8 cellular contexts compared by ENCODE assay signal in genomic region chr12:69154585-69155363, GRCh38.
DNase-seq lines count a peak whose midpoint lies in the region; ATAC-seq, FAIRE-seq and TF ChIP-seq lines count a peak whose summit lies in the region.

No MANE protein-coding gene starts in this region.

- no peaks in the 10 kb centered on the region for H3K27me3 Mint-ChIP-seq in activated CD4-positive, alpha-beta T cell treated with anti-CD3 and anti-CD28 coated beads for 36 hours
- no peaks in the 10 kb centered on the region for H3K27me3 Mint-ChIP-seq in chondrocyte (ENCODE audit: low read depth)

- H3K27ac ChIP-seq in right lobe of liver = no peak overlapping the region

- POLR2A ChIA-PET in activated CD4-positive, alpha-beta T cell treated with anti-CD3 and anti-CD28 coated beads for 36 hours (lab: Charles Lee) = interaction anchor here (0.5 to 1.0 kb wide), 3 partner anchors 53 to 202 kb away, joined by 3 to 4 read pairs (median 3); no protein-coding TSS in a partner anchor

- no peaks in the 10 kb centered on the region for H3K9me3 ChIP-seq in right lobe of liver

- WGBS in right lobe of liver (ENCODE audit: insufficient coverage, low coverage, low lambda C conversion rate, missing lambda C conversion rate) = under 1% methylated on average over 7 of the region's 7 CpGs

- CTCF ChIA-PET in activated CD4-positive, alpha-beta T cell treated with anti-CD3 and anti-CD28 coated beads for 36 hours (lab: Charles Lee) = interaction anchor here (0.6 to 5.2 kb wide), 31 partner anchors 8 to 588 kb away, joined by 3 to 99 read pairs (median 4); no protein-coding TSS in a partner anchor

- TF ChIP-seq CTCF in chondrocyte (IDR thresholded peaks at IDR 0.05) = peak; percentile 99
- TF ChIP-seq CTCF in right lobe of liver (IDR thresholded peaks at IDR 0.05) = peak; percentile 84 to 97 (median 94)

- ATAC-seq in HG02973 (IDR thresholded peaks at IDR 0.05; ENCODE audit: unreplicated experiment) (peak; percentile 54), right lobe of liver (peak; percentile 66 to 78 (median 72))
- peak; percentile 69 for ATAC-seq in activated CD4-positive, alpha-beta T cell treated with anti-CD3 and anti-CD28 coated beads for 36 hours

- H3K4me3 ChIP-seq in right lobe of liver = no peak overlapping the region

- peak overlapping the region; percentile 44 for H3K27ac Mint-ChIP-seq in activated CD4-positive, alpha-beta T cell treated with anti-CD3 and anti-CD28 coated beads for 36 hours
- H3K27ac Mint-ChIP-seq in chondrocyte (ENCODE audit: unreplicated experiment) = no peak overlapping the region

- no peak overlapping the region for H3K4me3 Mint-ChIP-seq in activated CD4-positive, alpha-beta T cell treated with anti-CD3 and anti-CD28 coated beads for 36 hours
- no peak overlapping the region for H3K4me3 Mint-ChIP-seq in chondrocyte (ENCODE audit: unreplicated experiment)

- no peak for FAIRE-seq in H54 (lab: Jason Lieb, UNC)

- intact Hi-C loops in activated CD4-positive, alpha-beta T cell treated with anti-CD3 and anti-CD28 coated beads for 36 hours (cut with DNase I, micrococcal nuclease) = loop anchor here (1.0 to 10.0 kb wide), 11 partner anchors 100 to 584 kb away; partner anchors contain the start of genes CCT2 (in 1 of the 2), FRS2 (in 1 of the 2) and RAB3IP (in 1 of the 2)
- intact Hi-C loops in right lobe of liver (cut with DNase I) = no loop called here

- H3K4me1 ChIP-seq in right lobe of liver = peaks cover 0 to 28% (median 0%) of the 10 kb centered on the region in 4 donors

- H3K36me3 ChIP-seq in right lobe of liver = no peaks in the 10 kb centered on the region

- no peak for TF ChIP-seq POLR2A in right lobe of liver (IDR thresholded peaks at IDR 0.05)
- TF ChIP-seq POLR2A in H54 (IDR thresholded peaks at IDR 0.05; ENCODE audit: low read depth, low read length) = no peak

- H3K4me1 Mint-ChIP-seq in activated CD4-positive, alpha-beta T cell treated with anti-CD3 and anti-CD28 coated beads for 36 hours = peaks cover 36% of the 10 kb centered on the region
- H3K4me1 Mint-ChIP-seq in chondrocyte (ENCODE audit: low read depth) = peaks cover 16% of the 10 kb centered on the region

- DNase-seq in GM03348 (ENCODE audit: low spot score) (peak; percentile 72), NCI-H510A (lab: John Stamatoyannopoulos, UW) (peak; percentile 36), chondrocyte (ENCODE audit: low spot score) (no peak), right lobe of liver (peak; percentile 63 to 73 (median 67)), H54 (ENCODE audit: insufficient read length, low spot score) (no peak)
- DNase-seq in activated CD4-positive, alpha-beta T cell treated with anti-CD3 and anti-CD28 coated beads for 36 hours = peak; percentile 90
- peak; percentile 38 for DNase-seq in stimulated activated CD8-positive, alpha-beta memory T cell treated with anti-CD3 and anti-CD28 coated beads, Interleukin-12 subunit alpha, Interleukin-12 subunit beta, amount 100 ng/mL, for 4 hours (ENCODE audit: low read depth)

- H3K27me3 ChIP-seq in right lobe of liver = no peaks in the 10 kb centered on the region

- no peaks in the 10 kb centered on the region for H3K9me3 Mint-ChIP-seq in activated CD4-positive, alpha-beta T cell treated with anti-CD3 and anti-CD28 coated beads for 36 hours (ENCODE audit: low read depth)
- no peaks in the 10 kb centered on the region for H3K9me3 Mint-ChIP-seq in chondrocyte (ENCODE audit: low read depth)

- H3K36me3 Mint-ChIP-seq in activated CD4-positive, alpha-beta T cell treated with anti-CD3 and anti-CD28 coated beads for 36 hours (ENCODE audit: low read depth) = no peaks in the 10 kb centered on the region
- no peaks in the 10 kb centered on the region for H3K36me3 Mint-ChIP-seq in chondrocyte (ENCODE audit: low read depth)

Comparison
In these comparisons a context has a peak if more than half of its experiments do, and no peak if none do; other contexts are left out.
1. DNase-seq: peak in GM03348 (single experiment), NCI-H510A (single experiment), activated CD4-positive, alpha-beta T cell treated with anti-CD3 and anti-CD28 coated beads for 36 hours (single experiment), right lobe of liver (3 of 3) and stimulated activated CD8-positive, alpha-beta memory T cell treated with anti-CD3 and anti-CD28 coated beads, Interleukin-12 subunit alpha, Interleukin-12 subunit beta, amount 100 ng/mL, for 4 hours (single experiment); none in chondrocyte (single experiment) and H54 (single experiment).
2. intact Hi-C loops: an anchor here in activated CD4-positive, alpha-beta T cell treated with anti-CD3 and anti-CD28 coated beads for 36 hours (1.0 to 10.0 kb wide); none called in right lobe of liver.
3. Peak in every context shown above with its lines, with median percentiles within 50 percentile points of each other: ATAC-seq.